Comparison of ENCODE assay signal across 15 cellular contexts in the genomic region with DNA sequence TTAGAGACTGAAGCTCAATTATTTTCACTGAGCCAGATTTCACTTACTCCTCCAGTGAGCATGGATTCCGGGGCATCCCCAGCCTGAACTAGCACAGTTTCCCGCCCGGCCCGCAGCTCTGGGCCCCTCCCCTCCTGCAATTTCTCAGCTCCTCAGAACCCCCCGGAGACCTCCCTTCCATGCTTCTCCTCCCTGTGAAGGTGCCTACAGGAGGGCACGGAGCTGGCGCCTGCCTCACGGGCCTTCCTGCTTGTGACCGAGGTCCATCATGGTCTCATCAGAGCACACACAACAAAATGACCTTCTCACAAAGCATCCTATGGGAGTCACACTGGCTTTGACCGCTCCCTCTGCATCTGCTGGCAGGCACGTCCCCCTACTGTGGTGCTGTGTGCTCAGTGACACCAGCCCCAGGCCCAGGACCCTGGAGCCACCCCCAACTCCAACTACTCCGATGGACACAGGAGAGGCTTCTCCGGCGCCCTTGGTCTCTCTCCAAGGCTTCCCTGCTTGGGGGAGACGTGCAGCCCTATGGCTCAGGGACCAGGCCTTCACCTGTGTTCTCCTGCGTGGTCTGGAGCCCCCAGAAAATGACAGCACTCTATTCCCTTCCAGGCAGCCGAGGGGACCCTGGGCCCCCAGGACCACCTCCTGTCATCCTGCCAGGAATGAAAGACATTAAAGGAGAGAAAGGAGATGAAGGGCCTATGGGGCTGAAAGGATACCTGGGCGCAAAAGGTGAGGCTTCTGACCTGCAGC.
"Had no signal": no experiment of that assay in that cellular context is flagged by ENCODE, and none has a peak within 500 bp of the region (broad histone marks: within the 10 kb centered on the region; RNA-seq: fewer than 3 reads in every experiment).

No MANE protein-coding gene starts in this region.

- DNase-seq: activated CD4-positive, alpha-beta memory T cell treated with anti-CD3 and anti-CD28 coated beads, Interleukin-2, amount 10 ng/mL, durations not matched to agents 7 days and 5 days; activated CD4-positive, alpha-beta T cell treated with anti-CD3 and anti-CD28 coated beads for 36 hours; activated gamma-delta T cell treated with Interleukin-2 at 50 U/mL for 16 hours; activated T-cell treated with anti-CD3 and anti-CD28 coated beads, Interleukin-2, amount 50 U/mL, for 48 hours; natural killer cell; psoas muscle; right lobe of liver; stimulated activated CD4-positive, alpha-beta T cell treated with anti-CD3 and anti-CD28 coated beads, Interleukin-2, amount 100 ng/mL, for 24 hours; stimulated activated naive CD4-positive, alpha-beta T cell treated with Interleukin-2 at 50 U/mL for 16 hours; T-cell; uterus had no signal

- H3K9me3 Mint-ChIP-seq: activated CD4-positive, alpha-beta memory T cell treated with anti-CD3 and anti-CD28 coated beads, Interleukin-2, amount 10 ng/mL, durations not matched to agents 7 days and 5 days; natural killer cell; T-cell had no signal

- H3K36me3 ChIP-seq: right lobe of liver, uterus had no signal

- H3K4me3 Mint-ChIP-seq: activated CD4-positive, alpha-beta memory T cell treated with anti-CD3 and anti-CD28 coated beads, Interleukin-2, amount 10 ng/mL, durations not matched to agents 7 days and 5 days; activated CD4-positive, alpha-beta T cell treated with anti-CD3 and anti-CD28 coated beads for 36 hours; natural killer cell; T-cell had no signal

- H3K27ac ChIP-seq: psoas muscle, right lobe of liver, thoracic aorta, uterus, VCaP had no signal

- H3K27me3 ChIP-seq: gastroesophageal sphincter, right lobe of liver, uterus had no signal

- ATAC-seq: activated CD4-positive, alpha-beta T cell treated with anti-CD3 and anti-CD28 coated beads for 36 hours; gastroesophageal sphincter; natural killer cell; right lobe of liver; T-cell had no signal

- H3K9me3 ChIP-seq: gastroesophageal sphincter, psoas muscle, right lobe of liver, thoracic aorta, uterus had no signal

- H3K4me1 Mint-ChIP-seq: activated CD4-positive, alpha-beta memory T cell treated with anti-CD3 and anti-CD28 coated beads, Interleukin-2, amount 10 ng/mL, durations not matched to agents 7 days and 5 days; activated CD4-positive, alpha-beta T cell treated with anti-CD3 and anti-CD28 coated beads for 36 hours; natural killer cell; T-cell had no signal

- H3K4me1 ChIP-seq: psoas muscle, right lobe of liver, uterus had no signal

- H3K27ac Mint-ChIP-seq: activated CD4-positive, alpha-beta memory T cell treated with anti-CD3 and anti-CD28 coated beads, Interleukin-2, amount 10 ng/mL, durations not matched to agents 7 days and 5 days; activated CD4-positive, alpha-beta T cell treated with anti-CD3 and anti-CD28 coated beads for 36 hours; natural killer cell; T-cell had no signal

- H3K4me3 ChIP-seq: gastroesophageal sphincter, lung, psoas muscle, right lobe of liver, thoracic aorta, uterus had no signal
